26 cellular contexts compared by ENCODE assay signal in the genomic region with DNA sequence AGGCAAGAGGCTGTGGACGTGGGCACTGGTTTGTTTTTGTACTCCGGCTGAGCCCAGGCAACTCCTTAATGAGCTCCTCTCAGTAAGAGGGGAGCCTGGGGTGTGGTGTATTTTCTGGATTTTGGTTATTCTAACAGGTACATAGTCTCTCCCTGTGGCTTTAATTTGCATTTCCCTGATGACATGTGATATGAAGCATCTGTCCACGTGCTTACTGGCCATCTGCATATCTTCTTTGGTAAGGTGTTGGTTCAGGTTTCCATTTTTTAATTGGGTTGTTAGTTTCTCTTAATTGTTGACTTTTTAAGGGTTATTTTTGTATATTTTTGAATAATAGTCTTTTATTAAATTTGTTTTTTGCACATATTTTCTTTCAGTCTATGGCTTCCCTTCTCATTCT.
"Had no signal": no experiment of that assay in that cellular context is flagged by ENCODE, and none has a peak within 500 bp of the region (broad histone marks: within the 10 kb centered on the region; RNA-seq: fewer than 3 reads in every experiment).

No MANE protein-coding gene starts in this region.

- H3K4me3 Mint-ChIP-seq: memory B cell; naive thymus-derived CD4-positive, alpha-beta T cell; natural killer cell treated with Interleukin-12 subunit alpha and Interleukin-12 subunit beta and Interleukin-15 and Interleukin-18, amount 100 ng/mL, for 72 hours; stimulated activated naive B cell treated with anti-CD40 and anti-IgM and Interleukin-4, amounts not matched to agents 10 μg/mL and 1 μg/mL and 100 μg/mL, for 72 hours had no signal

- H3K9me3 ChIP-seq: left lung, mucosa of descending colon, ovary, right atrium auricular region, stomach, testis, thyroid gland, upper lobe of right lung had no signal

- H3K9me3 Mint-ChIP-seq: memory B cell; stimulated activated naive B cell treated with anti-CD40 and anti-IgM and Interleukin-4, amounts not matched to agents 10 μg/mL and 1 μg/mL and 100 μg/mL, for 72 hours had no signal

- ATAC-seq: left colon; left lung; mucosa of descending colon; naive thymus-derived CD4-positive, alpha-beta T cell; natural killer cell treated with Interleukin-12 subunit alpha and Interleukin-12 subunit beta and Interleukin-15 and Interleukin-18, amount 100 ng/mL, for 72 hours; sciatic nerve; stimulated activated naive B cell treated with anti-CD40 and anti-IgM and Interleukin-4, amounts not matched to agents 10 μg/mL and 1 μg/mL and 100 μg/mL, for 72 hours; stimulated activated naive CD8-positive, alpha-beta T cell treated with anti-CD3 and anti-CD28 coated beads, Interleukin-15, Interleukin-2, amounts not matched to agents 100 U/mL and 50 U/mL, for 24 hours; upper lobe of right lung had no signal

- FAIRE-seq: kidney, urothelium cell line had no signal

- H3K36me3 ChIP-seq: left lung, ovary, right atrium auricular region, stomach, thyroid gland, upper lobe of right lung had no signal

- H3K4me1 ChIP-seq: left lung, right atrium auricular region, stomach, thyroid gland, upper lobe of right lung had no signal

- H3K36me3 Mint-ChIP-seq: memory B cell; natural killer cell treated with Interleukin-12 subunit alpha and Interleukin-12 subunit beta and Interleukin-15 and Interleukin-18, amount 100 ng/mL, for 72 hours; stimulated activated naive B cell treated with anti-CD40 and anti-IgM and Interleukin-4, amounts not matched to agents 10 μg/mL and 1 μg/mL and 100 μg/mL, for 72 hours had no signal

- H3K27me3 ChIP-seq: ovary, right atrium auricular region, stomach, testis, thyroid gland, upper lobe of right lung had no signal

- H3K27ac Mint-ChIP-seq: memory B cell; naive thymus-derived CD4-positive, alpha-beta T cell; natural killer cell treated with Interleukin-12 subunit alpha and Interleukin-12 subunit beta and Interleukin-15 and Interleukin-18, amount 100 ng/mL, for 72 hours; progenitor cell of endocrine pancreas; stimulated activated naive B cell treated with anti-CD40 and anti-IgM and Interleukin-4, amounts not matched to agents 10 μg/mL and 1 μg/mL and 100 μg/mL, for 72 hours had no signal

- H3K4me3 ChIP-seq: left lung, lung, mucosa of descending colon, ovary, right atrium auricular region, stomach, testis, thyroid gland, upper lobe of right lung had no signal

- DNase-seq: hippocampal formation; kidney; left colon; left lung; midbrain; mucosa of descending colon; naive thymus-derived CD4-positive, alpha-beta T cell; ovary; stimulated activated CD4-positive, alpha-beta T cell treated with anti-CD3 and anti-CD28 coated beads, Interleukin-12 subunit alpha, Interleukin-12 subunit beta, amount 100 ng/mL, for 4 hours; stimulated activated CD4-positive, alpha-beta T cell treated with anti-CD3 and anti-CD28 coated beads, Interleukin-15, amount 100 ng/mL, for 24 hours; stimulated activated CD4-positive, alpha-beta T cell treated with anti-CD3 and anti-CD28 coated beads, Interleukin-2, amount 100 ng/mL, for 24 hours; stimulated activated CD4-positive, alpha-beta T cell treated with anti-CD3 and anti-CD28 coated beads, Interleukin-4, amount 100 ng/mL, for 1 hour; stimulated activated naive B cell treated with anti-CD40 and anti-IgM and Interleukin-4, amounts not matched to agents 10 μg/mL and 1 μg/mL and 100 μg/mL, for 72 hours; stimulated activated naive CD8-positive, alpha-beta T cell treated with anti-CD3 and anti-CD28 coated beads, Interleukin-15, Interleukin-2, amounts not matched to agents 100 U/mL and 50 U/mL, for 24 hours; stomach; testis; thyroid gland; trophoblast cell; upper lobe of right lung had no signal

- H3K4me1 Mint-ChIP-seq: memory B cell; stimulated activated naive B cell treated with anti-CD40 and anti-IgM and Interleukin-4, amounts not matched to agents 10 μg/mL and 1 μg/mL and 100 μg/mL, for 72 hours had no signal

- H3K27ac ChIP-seq: left lung, ovary, right atrium auricular region, stomach, testis, thyroid gland, upper lobe of right lung had no signal
